12 cellular contexts compared by ENCODE assay signal in genomic region chr5:375921-376871, GRCh38. TPM values are rescaled to one million over a fixed set of nuclear protein-coding genes. Genes with fewer than 3 reads are reported as not detected.
A peak's percentile ranks its signal among the peaks of the same experiment; 100 is the strongest.
DNase-seq lines count a peak whose midpoint lies in the region; ATAC-seq and TF ChIP-seq lines count a peak whose summit lies in the region.
"Had no signal": no experiment of that assay in that cellular context is flagged by ENCODE, and none has a peak within 500 bp of the region (broad histone marks: within the 10 kb centered on the region; RNA-seq: fewer than 3 reads in every experiment).

No MANE protein-coding gene starts in this region.

- no peaks in the 10 kb centered on the region for H3F3A ChIP-seq in MM.1S (ENCODE audit: insufficient read depth, low read length)

- H3K4me2 ChIP-seq in mammary epithelial cell (ENCODE audit: insufficient read depth, low read depth, low read length) (no peak overlapping the region), MM.1S (ENCODE audit: low read depth, low read length) (no peak overlapping the region)

- DNase-seq in cardiac septum (ENCODE audit: low spot score) (peak; percentile 73), left cardiac atrium (no peak), lower leg skin (ENCODE audit: low spot score in 2 of 2) (peak; percentile 12 to 85), ureter (ENCODE audit: low spot score) (peak; percentile 41), mammary epithelial cell (no peak), MM.1S (no peak), DMS153 (lab: John Stamatoyannopoulos, UW) (no peak)
- peak; percentile 36 to 37 for DNase-seq in activated T-cell treated with anti-CD3 and anti-CD28 coated beads, Interleukin-2, amount 50 U/mL, for 48 hours
- DNase-seq: AML-193, foreskin melanocyte, NCI-H446 treated with DMSO at 0.1 percent for 48 hours had no signal

- no peak overlapping the region for H3K4me3 ChIP-seq in lower leg skin (ENCODE audit: low read depth, poor library complexity, severe bottlenecking)
- H3K4me3 ChIP-seq in mammary epithelial cell (replicated peaks in 1 of 3; ENCODE audit: insufficient read depth in 1 of 3, low read depth in 2 of 3, low read length in 3 of 3), result no peak overlapping the region
- H3K4me3 ChIP-seq in MM.1S (ENCODE audit: low read length), result no peak overlapping the region
- H3K4me3 ChIP-seq: lung had no signal

- H4K20me1 ChIP-seq in mammary epithelial cell (ENCODE audit: insufficient read depth, low read length) (no peaks in the 10 kb centered on the region), MM.1S (ENCODE audit: insufficient read depth, low read length) (no peaks in the 10 kb centered on the region)

- no peak overlapping the region for H2AFZ ChIP-seq in mammary epithelial cell (ENCODE audit: low read depth, low read length)
- H2AFZ ChIP-seq in MM.1S (ENCODE audit: low read length), result no peak overlapping the region

- TF ChIP-seq CTCF in lower leg skin (IDR thresholded peaks at IDR 0.05), result no peak
- TF ChIP-seq CTCF in mammary epithelial cell (conservative IDR thresholded peaks at IDR 0.05 in 1 of 2, IDR thresholded peaks at IDR 0.05 in 1 of 2; ENCODE audit: extremely low read depth in 1 of 2, insufficient read depth in 1 of 2, low read depth in 1 of 2, low read length in 2 of 2), result no peak
- no peak for TF ChIP-seq CTCF in MM.1S (IDR thresholded peaks at IDR 0.05; ENCODE audit: low read length)

- WGBS in lower leg skin, 2 donors, result 91 to 92% methylated on average over 32 of the region's 32 CpGs
- 95% methylated on average over 20 of the region's 32 CpGs for WGBS in mammary epithelial cell (ENCODE audit: low coverage, missing lambda C conversion rate)

- no peak overlapping the region for H3K9ac ChIP-seq in mammary epithelial cell (ENCODE audit: insufficient read depth, low read length)
- no peak overlapping the region for H3K9ac ChIP-seq in MM.1S (ENCODE audit: low read length)

- intact Hi-C loops in cardiac septum (cut with DNase I) (no loop called here), left cardiac atrium (cut with DNase I) (no loop called here), lower leg skin (cut with DNase I; ENCODE audit: low total_unique reads) (no loop called here), mammary epithelial cell (cut with micrococcal nuclease) (no loop called here)

- no peak for TF ChIP-seq POLR2A in lower leg skin (IDR thresholded peaks at IDR 0.05)

- H3K4me1 ChIP-seq in mammary epithelial cell (ENCODE audit: insufficient read depth, low read length) (peaks cover 15% of the 10 kb centered on the region), MM.1S (ENCODE audit: low read length) (no peaks in the 10 kb centered on the region)

- no peak for ATAC-seq in left cardiac atrium

- H3K27ac ChIP-seq in mammary epithelial cell (ENCODE audit: insufficient read depth, low read depth, low read length) (no peak overlapping the region), MM.1S (ENCODE audit: low read length) (no peak overlapping the region)

- H3K36me3 ChIP-seq in mammary epithelial cell (ENCODE audit: insufficient read depth, low read length) (no peaks in the 10 kb centered on the region), MM.1S (replicated peaks; ENCODE audit: insufficient read depth, low read length) (no peaks in the 10 kb centered on the region)

- in situ Hi-C loops in mammary epithelial cell (cut with MboI; ENCODE audit: low sequenced_read_pairs in 2 of 2), result no loop called here

- no peaks in the 10 kb centered on the region for H3K79me2 ChIP-seq in mammary epithelial cell (ENCODE audit: insufficient read depth, low read length)
- H3K79me2 ChIP-seq in MM.1S (ENCODE audit: low read length), result no peaks in the 10 kb centered on the region

- dilution Hi-C loops in mammary epithelial cell (cut with HindIII; ENCODE audit: low sequenced_read_pairs), result no loop called here

- H3K9me2 ChIP-seq in MM.1S (replicated peaks; ENCODE audit: insufficient read depth, low read length), result no peaks in the 10 kb centered on the region

- H3K9me3 ChIP-seq in mammary epithelial cell (replicated peaks; ENCODE audit: insufficient read depth, low read length) (no peaks in the 10 kb centered on the region), MM.1S (replicated peaks; ENCODE audit: insufficient read depth, low read length) (no peaks in the 10 kb centered on the region)

- CTCF ChIA-PET in mammary epithelial cell (lab: Charles Lee; ENCODE audit: low non-redundant PET), result no interaction called here

- no peaks in the 10 kb centered on the region for H3K27me3 ChIP-seq in mammary epithelial cell (ENCODE audit: insufficient read depth, low read length)
- H3K27me3 ChIP-seq in MM.1S (replicated peaks; ENCODE audit: insufficient read depth, low read length), result peaks cover 14% of the 10 kb centered on the region

- BruUV-seq in mammary epithelial cell (replicated peaks; lab: Mats Ljungman, UMichigan), result no TSS peak

RNA-seq across cellular contexts. Expression of gene AHRR, which starts 54.7 kb away (rescaled TPM):
- 0.73 TPM for total RNA-seq in cardiac septum
- 1 to 10 TPM; 1.9 to 3.8 TPM for total RNA-seq in left cardiac atrium
- total RNA-seq in lower leg skin, result 10 to 100 TPM in 1 of 4 donors, 1 to 10 TPM in 3; 3.6 to 19.6 (median 6.0) TPM
- total RNA-seq in ureter, result 7.4 TPM
- 1 to 10 TPM; 1.7 to 2.9 TPM for total RNA-seq in mammary epithelial cell
- polyA plus RNA-seq in mammary epithelial cell, result 0.25 TPM
- 1.0 TPM for polyA minus RNA-seq in mammary epithelial cell

Comparison
In these comparisons a context has a peak if more than half of its experiments do, and no peak if none do; other contexts are left out.
1. DNase-seq: peak in cardiac septum (single experiment), activated T-cell treated with anti-CD3 and anti-CD28 coated beads, Interleukin-2, amount 50 U/mL, for 48 hours (2 of 2), lower leg skin (2 of 2) and ureter (single experiment); none in left cardiac atrium (single experiment), mammary epithelial cell (single experiment), MM.1S (single experiment) and DMS153 (single experiment).